Comparison of ENCODE assay signal across 16 cellular contexts in the genomic region with DNA sequence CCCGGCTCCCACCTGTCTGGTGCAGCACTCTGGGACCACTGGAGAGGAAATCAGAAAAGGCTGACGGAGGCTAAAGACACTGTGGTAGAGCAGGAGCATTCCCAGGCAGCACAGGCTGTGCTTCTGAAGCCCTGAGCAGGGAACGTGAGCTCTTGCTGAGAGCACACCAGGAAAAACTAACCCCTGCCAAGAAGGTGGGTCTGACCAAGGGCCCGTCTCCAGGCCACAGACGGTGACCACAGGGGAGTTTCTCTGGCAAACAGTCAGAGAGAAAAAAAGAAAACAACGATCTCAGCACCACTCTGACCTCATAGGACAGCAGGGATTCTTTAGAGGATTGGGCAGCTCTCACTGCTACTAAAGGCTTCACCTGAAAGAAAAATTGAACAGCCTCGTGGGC.
DNase-seq lines count a peak whose midpoint lies in the region; ATAC-seq and TF ChIP-seq lines count a peak whose summit lies in the region.
"Had no signal": no experiment of that assay in that cellular context is flagged by ENCODE, and none has a peak within 500 bp of the region (broad histone marks: within the 10 kb centered on the region; RNA-seq: fewer than 3 reads in every experiment).

No MANE protein-coding gene starts in this region.

- POLR2A ChIA-PET in IMR-90 (lab: Charles Lee; ENCODE audit: unreplicated experiment), result no interaction called here
- POLR2A ChIA-PET in naive thymus-derived CD8-positive, alpha-beta T cell (lab: Charles Lee), result no interaction called here

- no peaks in the 10 kb centered on the region for H4K20me1 ChIP-seq in IMR-90 (ENCODE audit: insufficient read depth, low read length)

- H2AK9ac ChIP-seq in IMR-90 (replicated peaks; ENCODE audit: low read depth, low read length, poor library complexity), result no peak overlapping the region

- no peak overlapping the region for H3K27ac ChIP-seq in IMR-90 (ENCODE audit: insufficient read depth, low read length)
- H3K27ac ChIP-seq in right lobe of liver, result peak overlapping the region; percentile 64 to 92 (median 66)
- H3K27ac ChIP-seq: PC-9, upper lobe of left lung had no signal

- dilution Hi-C loops in IMR-90 (cut with HindIII; ENCODE audit: low sequenced_read_pairs, unreplicated experiment), result no loop called here

- peaks cover 3% of the 10 kb centered on the region for H3K9me3 Mint-ChIP-seq in chondrocyte (ENCODE audit: low read depth)
- peaks cover 0 to 9% (median 0%) of the 10 kb centered on the region in 9 donors for H3K9me3 Mint-ChIP-seq in naive thymus-derived CD8-positive, alpha-beta T cell

- no peak; the same call in 1 of the 2 replicates for ATAC-seq in IMR-90 (ENCODE audit: low read depth)
- peak; percentile 85 to 93 (median 90) for ATAC-seq in right lobe of liver
- ATAC-seq in naive thymus-derived CD8-positive, alpha-beta T cell, result no peak
- no peak for ATAC-seq in GM21423 (IDR thresholded peaks at IDR 0.05; ENCODE audit: unreplicated experiment)

- CTCF ChIA-PET in IMR-90 (lab: Yijun Ruan, JAX), result no interaction called here

- no peak overlapping the region for H2BK15ac ChIP-seq in IMR-90 (ENCODE audit: low read depth, low read length)

- H3K4me3 ChIP-seq in AG10803 (ENCODE audit: low read length), result no peak overlapping the region
- H3K4me3 ChIP-seq in IMR-90 (ENCODE audit: insufficient read depth, low read depth, low read length), result no peak overlapping the region
- H3K4me3 ChIP-seq in right lobe of liver, result peak overlapping the region; percentile 17 to 55 (median 27)
- H3K4me3 ChIP-seq: PC-9, upper lobe of left lung had no signal

- H3K36me3 ChIP-seq in IMR-90 (ENCODE audit: control insufficient read depth, insufficient read depth, low read length) (peaks cover 13% of the 10 kb centered on the region), right lobe of liver (no peaks in the 10 kb centered on the region)
- H3K36me3 ChIP-seq: upper lobe of left lung had no signal

- TF ChIP-seq POLR2A in IMR-90 (IDR thresholded peaks at IDR 0.05; ENCODE audit: low read depth, low read length) (no peak), right lobe of liver (IDR thresholded peaks at IDR 0.05) (peak; percentile 13)

- H3K14ac ChIP-seq in IMR-90 (replicated peaks; ENCODE audit: low read depth, low read length), result no peak overlapping the region

- H3K27me3 ChIP-seq in IMR-90 (ENCODE audit: control insufficient read depth, insufficient read depth, low read length), result no peaks in the 10 kb centered on the region
- H3K27me3 ChIP-seq in right lobe of liver, result no peaks in the 10 kb centered on the region
- H3K27me3 ChIP-seq: upper lobe of left lung had no signal

- H4K8ac ChIP-seq in IMR-90 (ENCODE audit: low read depth in 2 of 2, low read length in 2 of 2), result no peak overlapping the region

- no peak for TF ChIP-seq CTCF in AG10803 (conservative IDR thresholded peaks at IDR 0.05; ENCODE audit: low read length)
- TF ChIP-seq CTCF in IMR-90 (conservative IDR thresholded peaks at IDR 0.05; ENCODE audit: low read depth, low read length), result no peak
- no peak for TF ChIP-seq CTCF in chondrocyte (IDR thresholded peaks at IDR 0.05)
- TF ChIP-seq CTCF in right lobe of liver (IDR thresholded peaks at IDR 0.05), result no peak
- no peak for TF ChIP-seq CTCF in GM10266 (IDR thresholded peaks at IDR 0.05; ENCODE audit: control insufficient read depth, insufficient read depth, low read depth, missing control alignments)

- no peak overlapping the region for H3K9ac ChIP-seq in IMR-90 (ENCODE audit: low read depth, low read length)

- H3K9me3 ChIP-seq in IMR-90 (ENCODE audit: control insufficient read depth, insufficient read depth, low read length) (0 out of 2 replicates have a peak, but pooled peaks cover 3% of the 10 kb centered on the region), right lobe of liver (no peaks in the 10 kb centered on the region)
- H3K9me3 ChIP-seq: upper lobe of left lung had no signal

- no peak overlapping the region; the same call in 1 of the 2 replicates for H4K91ac ChIP-seq in IMR-90 (ENCODE audit: insufficient read depth, low read depth, low read length)

- no peak overlapping the region for H2BK5ac ChIP-seq in IMR-90 (ENCODE audit: low read depth, low read length, poor library complexity, severe bottlenecking)

- TF ChIP-seq RAD21 in IMR-90 (IDR thresholded peaks at IDR 0.05; ENCODE audit: low read length), result no peak

- no peak overlapping the region for H3K4me2 ChIP-seq in IMR-90 (ENCODE audit: low read depth, low read length)
- H3K4me2 ChIP-seq: PC-9 had no signal

- H3K23ac ChIP-seq in IMR-90 (ENCODE audit: low read depth, low read length), result no peak overlapping the region

- H3K36me3 Mint-ChIP-seq in chondrocyte (ENCODE audit: low read depth), result peaks cover 17% of the 10 kb centered on the region
- no peaks in the 10 kb centered on the region for H3K36me3 Mint-ChIP-seq in naive thymus-derived CD8-positive, alpha-beta T cell

- H3K9me1 ChIP-seq in IMR-90 (ENCODE audit: insufficient read depth, low read length), result peaks cover 11% of the 10 kb centered on the region

- H2BK20ac ChIP-seq in IMR-90 (ENCODE audit: low read depth, low read length), result no peak overlapping the region

- peak overlapping the region; percentile 78 for H3K27ac Mint-ChIP-seq in chondrocyte (ENCODE audit: unreplicated experiment)
- H3K27ac Mint-ChIP-seq in naive thymus-derived CD8-positive, alpha-beta T cell, result no peak overlapping the region

- no peak overlapping the region for H2BK120ac ChIP-seq in IMR-90 (ENCODE audit: low read depth, low read length)

- peaks cover 9 to 29% of the 10 kb centered on the region in 2 experiments; a peak in 3 of 4 replicates for H3K79me1 ChIP-seq in IMR-90 (ENCODE audit: low read depth in 1 of 2, low read length in 2 of 2)

- H3K4me1 Mint-ChIP-seq in chondrocyte (ENCODE audit: low read depth), result peaks cover 33% of the 10 kb centered on the region
- H3K4me1 Mint-ChIP-seq in naive thymus-derived CD8-positive, alpha-beta T cell, result no peaks in the 10 kb centered on the region

- 100% methylated on average over 2 of the region's 7 CpGs; no CpG with 5 or more reads in 1 of the 2 experiments for WGBS in IMR-90 (ENCODE audit: extremely low coverage in 2 of 2, insufficient read length in 1 of 2), 2 experiments
- WGBS in right lobe of liver (ENCODE audit: insufficient coverage, low coverage, low lambda C conversion rate, missing lambda C conversion rate), result 34% methylated on average over 7 of the region's 7 CpGs

- no peak overlapping the region for H4K5ac ChIP-seq in IMR-90 (ENCODE audit: low read depth, low read length)

- H3K56ac ChIP-seq in IMR-90 (ENCODE audit: extremely low read depth, insufficient read depth, low read length), result no peak overlapping the region

- no peak overlapping the region for H3K4ac ChIP-seq in IMR-90 (ENCODE audit: low read depth, low read length)

- no peaks in the 10 kb centered on the region for H3K27me3 Mint-ChIP-seq in chondrocyte (ENCODE audit: low read depth)
- peaks cover 0 to 4% (median 0%) of the 10 kb centered on the region in 5 donors for H3K27me3 Mint-ChIP-seq in naive thymus-derived CD8-positive, alpha-beta T cell

- intact Hi-C loops in IMR-90 (cut with micrococcal nuclease) (no loop called here), right lobe of liver (cut with DNase I) (no loop called here)

- DNase-seq in AG10803 (ENCODE audit: low read depth), result peak; percentile 30
- peak; percentile 65 for DNase-seq in IMR-90
- no peak for DNase-seq in chondrocyte (ENCODE audit: low spot score)
- peak; percentile 67 to 84 (median 79) for DNase-seq in right lobe of liver
- DNase-seq in NCI-H1105 treated with DMSO at 0.1 percent for 48 hours (lab: John Stamatoyannopoulos, UW), result no peak
- no peak for DNase-seq in naive thymus-derived CD8-positive, alpha-beta T cell
- DNase-seq in GM10266 (ENCODE audit: extremely low spot score), result no peak
- DNase-seq: activated CD4-positive, CD25-positive, alpha-beta regulatory T cell; activated naive CD4-positive, alpha-beta T cell treated with anti-CD3 and anti-CD28 coated beads, Interleukin-2, amount 50 U/mL, for 16 hours; DMS79; mesendoderm; PC-9; stimulated activated CD4-positive, alpha-beta T cell treated with anti-CD3 and anti-CD28 coated beads, Interleukin-2, amount 100 ng/mL, for 24 hours; T-helper 1 cell had no signal

- no peak overlapping the region for H3K4me3 Mint-ChIP-seq in chondrocyte (ENCODE audit: unreplicated experiment)
- no peak overlapping the region for H3K4me3 Mint-ChIP-seq in naive thymus-derived CD8-positive, alpha-beta T cell

- H3K4me1 ChIP-seq in IMR-90 (ENCODE audit: control insufficient read depth, insufficient read depth, low read length), result no peaks in the 10 kb centered on the region; the same call in 1 of the 2 replicates
- peaks cover 0 to 25% (median 0%) of the 10 kb centered on the region in 4 donors for H3K4me1 ChIP-seq in right lobe of liver
- H3K4me1 ChIP-seq: upper lobe of left lung had no signal

- no peak overlapping the region for H3K18ac ChIP-seq in IMR-90 (ENCODE audit: low read depth, low read length)

- no peak overlapping the region for H2AK5ac ChIP-seq in IMR-90 (ENCODE audit: low read depth, low read length)

- no peak overlapping the region for H2AFZ ChIP-seq in IMR-90 (replicated peaks; ENCODE audit: low read length, poor library complexity)
- H2AFZ ChIP-seq: PC-9 had no signal

- in situ Hi-C loops in IMR-90 (cut with MboI; ENCODE audit: low sequenced_read_pairs), result no loop called here

- BruUV-seq in IMR-90 (replicated peaks; lab: Mats Ljungman, UMichigan), result no TSS peak

TF ChIP-seq in IMR-90, 13 proteins besides CTCF, POLR2A, EP300 and RAD21:
- no peak for TF ChIP-seq SMC3 (IDR thresholded peaks at IDR 0.05; ENCODE audit: low read depth, low read length)
- TF ChIP-seq, protein P1, sequence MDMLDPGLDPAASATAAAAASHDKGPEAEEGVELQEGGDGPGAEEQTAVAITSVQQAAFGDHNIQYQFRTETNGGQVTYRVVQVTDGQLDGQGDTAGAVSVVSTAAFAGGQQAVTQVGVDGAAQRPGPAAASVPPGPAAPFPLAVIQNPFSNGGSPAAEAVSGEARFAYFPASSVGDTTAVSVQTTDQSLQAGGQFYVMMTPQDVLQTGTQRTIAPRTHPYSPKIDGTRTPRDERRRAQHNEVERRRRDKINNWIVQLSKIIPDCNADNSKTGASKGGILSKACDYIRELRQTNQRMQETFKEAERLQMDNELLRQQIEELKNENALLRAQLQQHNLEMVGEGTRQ (IDR thresholded peaks at IDR 0.05; ENCODE audit: low read depth, low read length), result no peak
- no peak for TF ChIP-seq NFE2L2 (IDR thresholded peaks at IDR 0.05; ENCODE audit: low read depth, low read length)
- no peak for TF ChIP-seq BHLHE40 (IDR thresholded peaks at IDR 0.05; ENCODE audit: low read depth, low read length)
- TF ChIP-seq CHD1 (IDR thresholded peaks at IDR 0.05; ENCODE audit: low read depth, low read length), result no peak

Comparison
In these comparisons a context has a peak if more than half of its experiments do, and no peak if none do; other contexts are left out.
1. DNase-seq: peak in AG10803 (single experiment), IMR-90 (single experiment) and right lobe of liver (3 of 3); none in chondrocyte (single experiment), NCI-H1105 treated with DMSO at 0.1 percent for 48 hours (single experiment), naive thymus-derived CD8-positive, alpha-beta T cell (0 of 10) and GM10266 (single experiment).
2. H3K4me3 ChIP-seq: peak in right lobe of liver (3 of 3); none in AG10803 (single experiment) and IMR-90 (single experiment).
3. ATAC-seq: peak in right lobe of liver (4 of 4); none in IMR-90 (single experiment), naive thymus-derived CD8-positive, alpha-beta T cell (0 of 2) and GM21423 (single experiment).